In genomic region chr9:1927546-1927945, GRCh38 we compare ENCODE assay signal across 27 cellular contexts.
"Had no signal": no experiment of that assay in that cellular context is flagged by ENCODE, and none has a peak within 500 bp of the region (broad histone marks: within the 10 kb centered on the region; RNA-seq: fewer than 3 reads in every experiment).

No MANE protein-coding gene starts in this region.

- H3K27me3 Mint-ChIP-seq: effector memory CD8-positive, alpha-beta T cell had no signal

- H3K27ac ChIP-seq: coronary artery, dorsolateral prefrontal cortex, epithelial cell of prostate, esophagus squamous epithelium, gastrocnemius medialis, heart right ventricle, left lung, lower lobe of right lung had no signal

- H3K27ac Mint-ChIP-seq: effector memory CD8-positive, alpha-beta T cell; endodermal cell had no signal

- H3K4me1 ChIP-seq: esophagus squamous epithelium, gastrocnemius medialis, heart right ventricle, left lung, lower lobe of right lung had no signal

- H3K27me3 ChIP-seq: dorsolateral prefrontal cortex, esophagus squamous epithelium, gastrocnemius medialis, heart right ventricle, left lung had no signal

- ATAC-seq: effector memory CD8-positive, alpha-beta T cell; esophagus mucosa; gastrocnemius medialis; heart right ventricle; left cardiac atrium; left lung; left ventricle myocardium superior; lower lobe of right lung had no signal

- H3K4me3 ChIP-seq: coronary artery, dorsolateral prefrontal cortex, esophagus squamous epithelium, gastrocnemius medialis, heart right ventricle, left lung, lower lobe of right lung had no signal

- FAIRE-seq: colon, endometrium, islet of Langerhans, keratinocyte had no signal

- H3K9me3 ChIP-seq: esophagus squamous epithelium, gastrocnemius medialis, left lung, lower lobe of right lung had no signal

- H3K36me3 ChIP-seq: esophagus squamous epithelium, gastrocnemius medialis, heart right ventricle, left lung, lower lobe of right lung had no signal

- H3K9me3 Mint-ChIP-seq: effector memory CD8-positive, alpha-beta T cell had no signal

- DNase-seq: dermis blood vessel endothelial cell; effector CD8-positive, alpha-beta T cell; effector memory CD8-positive, alpha-beta T cell; endodermal cell; erythroblast; esophagus squamous epithelium; foreskin fibroblast; foreskin melanocyte; gastrocnemius medialis; glutamatergic neuron; head of caudate nucleus; heart right ventricle; hippocampal formation; left cardiac atrium; left lung; left ventricle myocardium superior; lower lobe of right lung; mesendoderm; midbrain had no signal

- H3K4me3 Mint-ChIP-seq: effector memory CD8-positive, alpha-beta T cell; endodermal cell had no signal
